In genomic region chr6:36874016-36874442, GRCh38 we compare ENCODE assay signal across 8 cellular contexts. TPM values are rescaled to one million over a fixed set of nuclear protein-coding genes. Genes with fewer than 3 reads are reported as not detected.
DNase-seq lines count a peak whose midpoint lies in the region; ATAC-seq lines count a peak whose summit lies in the region.

No MANE protein-coding gene starts in this region.

- peak; percentile 10 for DNase-seq in A172 (ENCODE audit: low spot score)
- DNase-seq in amniotic epithelial cell (ENCODE audit: low read depth), result peak; percentile 49
- DNase-seq in iris pigment epithelial cell (ENCODE audit: low read depth), result peak; percentile 59
- no peak for DNase-seq in 8988T
- DNase-seq in NCI-H2196 (lab: John Stamatoyannopoulos, UW; ENCODE audit: unreplicated experiment), result no peak

- ATAC-seq in GM21528 (IDR thresholded peaks at IDR 0.05; ENCODE audit: low FRiP score, unreplicated experiment) (peak; percentile 11), HG03159 (IDR thresholded peaks at IDR 0.05; ENCODE audit: unreplicated experiment) (no peak)

- H3K9me3 ChIP-seq in stomach smooth muscle (ENCODE audit: control insufficient read depth in 2 of 2, low read length in 2 of 2), result no peaks in the 10 kb centered on the region

- peak overlapping the region; percentile 85 to 98 for H3K9ac ChIP-seq in stomach smooth muscle (ENCODE audit: low read length in 2 of 2)

- no peaks in the 10 kb centered on the region for H3K27me3 ChIP-seq in stomach smooth muscle (ENCODE audit: control insufficient read depth in 1 of 2, insufficient read depth in 2 of 2, low read length in 2 of 2)

- H3K4me1 ChIP-seq in stomach smooth muscle (ENCODE audit: control insufficient read depth, insufficient read depth, low read length), result peaks cover 7% of the 10 kb centered on the region

- peaks cover 0 to 4% of the 10 kb centered on the region in 2 donors for H3K36me3 ChIP-seq in stomach smooth muscle (ENCODE audit: control insufficient read depth in 2 of 2, insufficient read depth in 2 of 2, low read length in 2 of 2)

- peak overlapping the region; percentile 91 for H3K27ac ChIP-seq in stomach smooth muscle (ENCODE audit: low read length)

- H3K4me3 ChIP-seq in stomach smooth muscle (ENCODE audit: low read length in 2 of 2), result peak overlapping the region; percentile 95 to 99

RNA-seq across cellular contexts. Expression of gene PPIL1, which starts 0.6 kb away (rescaled TPM):
- 64.3 and 71.7 TPM in 2 replicates for total RNA-seq in A172 (2014; rRNA removed; shearing (Covaris generic))

RNA-seq across cellular contexts. Expression of gene C6orf89, which starts 11.7 kb away (rescaled TPM):
- total RNA-seq in A172 (2014; rRNA removed; shearing (Covaris generic)), result 36.8 TPM in 2 replicates

RNA-seq across cellular contexts. Expression of gene CPNE5, which starts 34.8 kb away (rescaled TPM):
- 0.24 TPM in 1 of 2 replicates, not detected in the other for total RNA-seq in A172 (2014; rRNA removed; shearing (Covaris generic))

Comparison
In these comparisons a context has a peak if more than half of its experiments do, and no peak if none do; other contexts are left out.
1. DNase-seq: peak in A172 (single experiment), amniotic epithelial cell (single experiment) and iris pigment epithelial cell (single experiment); none in 8988T (single experiment) and NCI-H2196 (single experiment).